In the genomic region with DNA sequence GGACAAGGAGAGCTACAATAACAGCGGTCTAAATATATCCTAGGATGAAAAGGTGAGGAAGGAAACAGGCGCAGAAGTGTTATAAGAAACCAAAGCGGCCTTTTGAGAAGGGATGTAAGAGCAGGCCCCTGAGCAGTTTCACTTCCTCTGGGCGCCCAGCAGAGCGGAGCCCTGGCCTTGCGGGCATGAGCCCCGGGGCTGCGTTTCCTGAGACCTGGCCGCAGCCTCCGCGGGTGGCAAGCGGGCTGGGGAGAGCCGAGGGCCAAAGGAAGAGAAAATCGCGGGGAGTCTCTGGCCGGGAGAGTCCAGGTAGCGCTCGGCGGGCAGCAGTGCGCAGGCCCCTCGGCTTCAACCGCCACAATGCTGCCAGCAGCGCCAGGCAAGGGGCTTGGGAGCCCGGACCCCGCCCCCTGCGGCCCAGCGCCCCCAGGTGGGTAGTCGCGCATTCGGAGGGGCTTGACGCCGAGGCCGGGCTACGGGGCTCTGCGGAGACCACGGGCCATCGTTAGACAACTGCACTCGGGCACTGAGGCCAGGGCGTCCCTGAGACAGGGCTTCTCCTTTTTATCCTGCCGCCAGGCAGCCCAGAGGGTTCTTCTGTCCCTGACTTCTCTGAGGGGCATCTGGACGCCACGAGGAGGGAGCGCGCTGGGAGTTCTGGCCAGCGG, we compare ENCODE assay signal across 8 cellular contexts. TPM values are rescaled to one million over a fixed set of nuclear protein-coding genes. Genes with fewer than 3 reads are reported as not detected.
DNase-seq lines count a peak whose midpoint lies in the region; ATAC-seq, FAIRE-seq and TF ChIP-seq lines count a peak whose summit lies in the region.

A gene with protein sequence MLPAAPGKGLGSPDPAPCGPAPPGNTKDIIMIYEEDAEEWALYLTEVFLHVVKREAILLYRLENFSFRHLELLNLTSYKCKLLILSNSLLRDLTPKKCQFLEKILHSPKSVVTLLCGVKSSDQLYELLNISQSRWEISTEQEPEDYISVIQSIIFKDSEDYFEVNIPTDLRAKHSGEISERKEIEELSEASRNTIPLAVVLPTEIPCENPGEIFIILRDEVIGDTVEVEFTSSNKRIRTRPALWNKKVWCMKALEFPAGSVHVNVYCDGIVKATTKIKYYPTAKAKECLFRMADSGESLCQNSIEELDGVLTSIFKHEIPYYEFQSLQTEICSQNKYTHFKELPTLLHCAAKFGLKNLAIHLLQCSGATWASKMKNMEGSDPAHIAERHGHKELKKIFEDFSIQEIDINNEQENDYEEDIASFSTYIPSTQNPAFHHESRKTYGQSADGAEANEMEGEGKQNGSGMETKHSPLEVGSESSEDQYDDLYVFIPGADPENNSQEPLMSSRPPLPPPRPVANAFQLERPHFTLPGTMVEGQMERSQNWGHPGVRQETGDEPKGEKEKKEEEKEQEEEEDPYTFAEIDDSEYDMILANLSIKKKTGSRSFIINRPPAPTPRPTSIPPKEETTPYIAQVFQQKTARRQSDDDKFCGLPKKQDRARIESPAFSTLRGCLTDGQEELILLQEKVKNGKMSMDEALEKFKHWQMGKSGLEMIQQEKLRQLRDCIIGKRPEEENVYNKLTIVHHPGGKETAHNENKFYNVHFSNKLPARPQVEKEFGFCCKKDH (plus strand): TSS at position 210 of the 668 bp plus-strand sequence. CDS start 151 bp downstream, at position 361.

- H3K27me3 Mint-ChIP-seq in T-helper 17 cell: peaks cover 28% of the 10 kb centered on the region
- H3K27me3 Mint-ChIP-seq in chondrocyte (ENCODE audit: low read depth): no peaks in the 10 kb centered on the region

- H3K36me3 ChIP-seq in HUES6 (ENCODE audit: control insufficient read depth, insufficient read depth, low read length) (no peaks in the 10 kb centered on the region), kidney (ENCODE audit: control insufficient read depth in 1 of 2, insufficient read depth in 2 of 2, low read length in 2 of 2) (no peaks in the 10 kb centered on the region)

- H3K4me3 ChIP-seq in HUES6 (ENCODE audit: low read depth, low read length) (peak within 1 kb of the TSS; percentile 55), kidney (ENCODE audit: low read length in 2 of 2) (peak within 1 kb of the TSS; percentile 63 to 67)

- peaks cover 6% of the 10 kb centered on the region; the same call in 1 of the 2 replicates for H3K4me1 ChIP-seq in HUES6 (ENCODE audit: control insufficient read depth, insufficient read depth, low read length)
- H3K4me1 ChIP-seq in kidney (ENCODE audit: control insufficient read depth in 1 of 2, insufficient read depth in 1 of 2, low read depth in 1 of 2, low read length in 2 of 2): peaks cover 0 to 3% of the 10 kb centered on the region in 2 donors

- H3K4me1 Mint-ChIP-seq in T-helper 17 cell (peaks cover 6% of the 10 kb centered on the region), chondrocyte (ENCODE audit: low read depth) (peaks cover 18% of the 10 kb centered on the region)

- H3K4me3 Mint-ChIP-seq in T-helper 17 cell: peak within 1 kb of the TSS; percentile 90
- H3K4me3 Mint-ChIP-seq in chondrocyte (ENCODE audit: unreplicated experiment): peak within 1 kb of the TSS; percentile 70

- intact Hi-C loops in kidney (cut with DNase I): no loop called here

- H3K27ac ChIP-seq in HUES6 (ENCODE audit: low read depth, low read length) (no peak within 1 kb of the TSS), kidney (ENCODE audit: low read depth in 2 of 2, low read length in 2 of 2) (peak within 1 kb of the TSS; percentile 32 to 52)

- peak within 1 kb of the TSS; percentile 58 for H3K9ac ChIP-seq in HUES6 (ENCODE audit: low read length)
- H3K9ac ChIP-seq in kidney (ENCODE audit: low read length in 2 of 2): peak within 1 kb of the TSS; percentile 27 to 62

- H3K27ac Mint-ChIP-seq in T-helper 17 cell (no peak within 1 kb of the TSS), chondrocyte (ENCODE audit: unreplicated experiment) (no peak within 1 kb of the TSS)

- DNase-seq in Daoy (ENCODE audit: low read depth) (peak; percentile 23), T-helper 17 cell (peak in 1 of 3 donors; percentile 13), chondrocyte (ENCODE audit: low spot score) (peak; percentile 73), kidney (peak; percentile 82), inferior parietal cortex (ENCODE audit: extremely low spot score) (no peak)
- DNase-seq in stimulated activated CD4-positive, alpha-beta T cell treated with anti-CD3 and anti-CD28 coated beads, Interleukin-1b, Interleukin-23, amount 100 ng/mL, for 48 hours: peak; percentile 3

- no peak for FAIRE-seq in kidney (lab: Jason Lieb, UNC)

- ATAC-seq in GM21447 (IDR thresholded peaks at IDR 0.05; ENCODE audit: unreplicated experiment): peak; percentile 99
- ATAC-seq in T-helper 17 cell: peak; percentile 90

- H3K27me3 ChIP-seq in HUES6 (ENCODE audit: control insufficient read depth, insufficient read depth, low read length): peaks cover 4% of the 10 kb centered on the region; the same call in 1 of the 2 replicates

- H3K36me3 Mint-ChIP-seq in T-helper 17 cell (ENCODE audit: low read depth) (peaks cover 3% of the 10 kb centered on the region), chondrocyte (ENCODE audit: low read depth) (no peaks in the 10 kb centered on the region)

- TF ChIP-seq CTCF in chondrocyte (IDR thresholded peaks at IDR 0.05) (peak; percentile 71), kidney (IDR thresholded peaks at IDR 0.05; ENCODE audit: borderline replicate concordance, extremely low read depth, insufficient read depth) (peak; percentile 7)

- H3K9me3 Mint-ChIP-seq in chondrocyte (ENCODE audit: low read depth): peaks cover 3% of the 10 kb centered on the region

- H3K9me3 ChIP-seq in HUES6 (ENCODE audit: control insufficient read depth, insufficient read depth, low read depth, low read length) (peaks cover 7% of the 10 kb centered on the region; the same call in 1 of the 2 replicates), T-helper 17 cell (ENCODE audit: control insufficient read depth, low read length, poor library complexity, severe bottlenecking) (no peaks in the 10 kb centered on the region), kidney (ENCODE audit: control insufficient read depth in 1 of 2, low read length in 2 of 2) (no peaks in the 10 kb centered on the region)

RNA-seq across cellular contexts. Expression of the gene that starts here (rescaled TPM):
- 0.03 TPM in 1 of 2 replicates, not detected in the other for total RNA-seq in Daoy (2014; rRNA removed; shearing (Covaris generic))
- total RNA-seq in T-helper 17 cell (10 to 100 TPM in 1 of 2 donors, 1 to 10 TPM in 1; 2.8 to 11.9 TPM), chondrocyte (0.65 to 1.8 TPM (median 0.72 TPM) in 3 replicates), kidney (7.4 TPM)
- 1.8 TPM for polyA plus RNA-seq in kidney (ENCODE audit: insufficient read depth, low read depth, low replicate concordance)

Comparison
In these comparisons a context has a peak if more than half of its experiments do, and no peak if none do; other contexts are left out.
1. Peak in DNase-seq in Daoy; RNA of the gene not detected or under 1 TPM.